Comparison of ENCODE assay signal across 1 cellular context in genomic region chr6:26659360-26660095, GRCh38.
TF ChIP-seq lines count a peak whose summit lies in the region.
"Not testable (repeated sequence)": the region's sequence is repeated elsewhere in the genome, so short reads cannot be mapped to it uniquely, and the experiment has no call there.

Gene ZNF322, minus strand, starts transcription at chr6:26659746. Its CDS starts 21,193 bp downstream, at chr6:26638553.

TF ChIP-seq in HepG2, 621 proteins besides CTCF, POLR2A, EP300 and RAD21 (continued from another document and continues in another):
- TF ChIP-seq HMGXB4 (CRISPR knock-in tag; IDR thresholded peaks at IDR 0.05; ENCODE audit: borderline replicate concordance in 1 of 2, low read depth in 1 of 2) (peak; percentile 84 to 89), ZNF777 (CRISPR knock-in tag; IDR thresholded peaks at IDR 0.05) (peak; percentile 27; the same call in 1 of the 2 replicates), ZSCAN25 (CRISPR knock-in tag; IDR thresholded peaks at IDR 0.05) (peak; percentile 44; the same call in 1 of the 2 replicates), XBP1 (CRISPR knock-in tag; IDR thresholded peaks at IDR 0.05) (0 out of 2 replicates have a peak, but pooled peaks have one; percentile 27), ZNF274 (CRISPR knock-in tag; IDR thresholded peaks at IDR 0.05) (peak; percentile 87; the same call in 1 of the 2 replicates), RXRA (CRISPR knock-in tag; IDR thresholded peaks at IDR 0.05) (peak; percentile 73), GATAD2A (CRISPR knock-in tag; IDR thresholded peaks at IDR 0.05) (peak; percentile 47; the same call in 1 of the 2 replicates), KDM5A (IDR thresholded peaks at IDR 0.05; ENCODE audit: borderline replicate concordance, low read length) (peak; percentile 89), TARDBP (CRISPR knock-in tag; IDR thresholded peaks at IDR 0.05) (peak; percentile 37; the same call in 1 of the 2 replicates), SOX6 (CRISPR knock-in tag; IDR thresholded peaks at IDR 0.05) (peak; percentile 4; the same call in 1 of the 2 replicates), HNRNPLL (IDR thresholded peaks at IDR 0.05; ENCODE audit: low read depth, low read length, poor library complexity, severe bottlenecking) (peak; percentile 90), ZNF770 (CRISPR knock-in tag; IDR thresholded peaks at IDR 0.05) (0 out of 2 replicates have a peak, but pooled peaks have one; percentile 18), ZNF350 (CRISPR knock-in tag; IDR thresholded peaks at IDR 0.05; ENCODE audit: borderline replicate concordance, low read depth) (peak; percentile 90), AHR (CRISPR knock-in tag; IDR thresholded peaks at IDR 0.05) (peak; percentile 83), ZNF609 (CRISPR knock-in tag; IDR thresholded peaks at IDR 0.05; ENCODE audit: borderline replicate concordance) (peak; percentile 47; the same call in 1 of the 2 replicates), ZMYM4 (CRISPR knock-in tag; IDR thresholded peaks at IDR 0.05) (peak; percentile 96), TCF7 (IDR thresholded peaks at IDR 0.05; ENCODE audit: low read depth) (0 out of 2 replicates have a peak, but pooled peaks have one; percentile 5), MXD1 (CRISPR knock-in tag; IDR thresholded peaks at IDR 0.05) (peak; percentile 63; the same call in 1 of the 2 replicates), MEF2D (CRISPR knock-in tag; IDR thresholded peaks at IDR 0.05) (peak; percentile 70; the same call in 1 of the 2 replicates), ZSCAN30 (CRISPR knock-in tag; IDR thresholded peaks at IDR 0.05) (peak; percentile 56; the same call in 1 of the 2 replicates), KLF16 (CRISPR knock-in tag; IDR thresholded peaks at IDR 0.05) (peak in 1 of 2 experiments; percentile 75; a peak in 2 of 4 replicates), PHF21A (CRISPR knock-in tag; IDR thresholded peaks at IDR 0.05) (peak; percentile 86), HOXA3 (CRISPR knock-in tag; IDR thresholded peaks at IDR 0.05) (peak; percentile 68), AGO2 (optimal IDR thresholded peaks at IDR 0.05; ENCODE audit: low read depth, low read length) (peak; percentile 47), MAZ (IDR thresholded peaks at IDR 0.05; ENCODE audit: borderline replicate concordance, low read depth, low read length) (peak; percentile 64; the same call in 1 of the 2 replicates), MAZ (CRISPR knock-in tag; IDR thresholded peaks at IDR 0.05; ENCODE audit: low read depth) (peak; percentile 35; the same call in 1 of the 2 replicates), RARG (CRISPR knock-in tag; IDR thresholded peaks at IDR 0.05; ENCODE audit: low read depth) (0 out of 2 replicates have a peak, but pooled peaks have one; percentile 54), ZNF124 (CRISPR knock-in tag; IDR thresholded peaks at IDR 0.05) (peak; percentile 29; the same call in 1 of the 2 replicates), CBX2 (CRISPR knock-in tag; IDR thresholded peaks at IDR 0.05; ENCODE audit: low read depth) (0 out of 2 replicates have a peak, but pooled peaks have one; percentile 28), ZNF362 (CRISPR knock-in tag; IDR thresholded peaks at IDR 0.05; ENCODE audit: borderline replicate concordance) (peak; percentile 45; the same call in 1 of the 2 replicates), ATF7-NPFF (CRISPR knock-in tag; IDR thresholded peaks at IDR 0.05; ENCODE audit: low read depth) (peak; percentile 51; the same call in 1 of the 2 replicates), FOXP4 (CRISPR knock-in tag; IDR thresholded peaks at IDR 0.05) (0 out of 2 replicates have a peak, but pooled peaks have one; percentile 17), ERF (CRISPR knock-in tag; IDR thresholded peaks at IDR 0.05) (peak; percentile 76), NFYB (CRISPR knock-in tag; IDR thresholded peaks at IDR 0.05) (peak; percentile 83), ZNF138 (CRISPR knock-in tag; IDR thresholded peaks at IDR 0.05; ENCODE audit: low read depth) (0 out of 2 replicates have a peak, but pooled peaks have one; percentile 41), ZNF503 (CRISPR knock-in tag; IDR thresholded peaks at IDR 0.05) (peak; percentile 50; the same call in 1 of the 2 replicates), BRD4 (CRISPR knock-in tag; IDR thresholded peaks at IDR 0.05) (peak; percentile 77; the same call in 1 of the 2 replicates), ESRRA (CRISPR knock-in tag; IDR thresholded peaks at IDR 0.05; ENCODE audit: low read depth) (peak; percentile 34; the same call in 1 of the 2 replicates), SRSF1 (optimal IDR thresholded peaks at IDR 0.05; ENCODE audit: low read depth, low read length) (peak; percentile 71), ISX (CRISPR knock-in tag; conservative IDR thresholded peaks at IDR 0.05) (0 out of 2 replicates have a peak, but pooled peaks have one; percentile 21), ZNF414 (CRISPR knock-in tag; IDR thresholded peaks at IDR 0.05) (peak; percentile 85; the same call in 1 of the 2 replicates), ZNF891 (CRISPR knock-in tag; IDR thresholded peaks at IDR 0.05) (peak; percentile 94), ZNF784 (CRISPR knock-in tag; IDR thresholded peaks at IDR 0.05; ENCODE audit: borderline replicate concordance) (peak; percentile 83), ZNF792 (CRISPR knock-in tag; IDR thresholded peaks at IDR 0.05) (peak; percentile 81; the same call in 1 of the 2 replicates), GZF1 (CRISPR knock-in tag; IDR thresholded peaks at IDR 0.05) (0 out of 2 replicates have a peak, but pooled peaks have one; percentile 58), ZNF501 (CRISPR knock-in tag; IDR thresholded peaks at IDR 0.05) (peak; percentile 98), ZBTB7B (CRISPR knock-in tag; IDR thresholded peaks at IDR 0.05) (peak; percentile 50), CBX5 (CRISPR knock-in tag; IDR thresholded peaks at IDR 0.05; ENCODE audit: borderline replicate concordance) (peak; percentile 36; the same call in 1 of the 2 replicates), ZNF331 (CRISPR knock-in tag; IDR thresholded peaks at IDR 0.05) (peak; percentile 29; the same call in 1 of the 2 replicates), ZBTB38 (CRISPR knock-in tag; IDR thresholded peaks at IDR 0.05) (peak; percentile 14; the same call in 1 of the 2 replicates)
- TF ChIP-seq SOX6 (IDR thresholded peaks at IDR 0.05); CBX2 (IDR thresholded peaks at IDR 0.05; ENCODE audit: low read depth, low read length): not testable (repeated sequence)
